ENCODE assay signal across 8 cellular contexts in the genomic region with DNA sequence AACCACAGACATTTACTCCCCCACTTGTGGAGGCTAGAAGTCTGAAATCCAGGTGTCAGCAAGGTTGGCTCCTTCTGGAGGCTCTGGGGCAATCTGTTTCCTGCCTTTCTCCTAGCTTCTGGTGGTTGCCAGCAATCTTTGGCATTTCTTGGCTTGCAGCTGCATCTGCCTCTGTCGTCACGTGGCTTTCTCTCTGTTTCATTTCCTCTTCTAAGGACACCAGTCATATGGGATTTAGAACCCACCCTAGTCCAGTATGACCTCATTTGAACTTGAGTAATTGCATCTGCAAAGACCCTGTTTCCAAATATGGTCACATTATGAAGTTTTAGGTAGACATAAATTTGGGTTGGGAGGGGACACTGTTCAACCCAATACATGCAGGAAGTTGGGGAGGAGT. TPM values are rescaled to one million over a fixed set of nuclear protein-coding genes. Genes with fewer than 3 reads are reported as not detected.
A peak's percentile ranks its signal among the peaks of the same experiment; 100 is the strongest.
DNase-seq lines count a peak whose midpoint lies in the region; ATAC-seq and TF ChIP-seq lines count a peak whose summit lies in the region.

No MANE protein-coding gene starts in this region.

- ATAC-seq in HG03565 (IDR thresholded peaks at IDR 0.05; ENCODE audit: unreplicated experiment) (peak; percentile 38), right lobe of liver (peak in 3 of 4 donors; percentile 37 to 49 (median 45))

- H3K36me3 Mint-ChIP-seq in activated T-helper 1 cell treated with anti-CD3 and anti-CD28 coated beads, Interleukin-12 subunit alpha, Interleukin-12 subunit beta, Interleukin-2, Interleukin-4 antibody, amounts not matched to agents 30 ng/mL and 10 ng/mL and 1 ng/mL, durations not matched to agents 14 hours and 24 hours and 36 hours (ENCODE audit: low read depth): no peaks in the 10 kb centered on the region

- peaks cover 21% of the 10 kb centered on the region for H3K27me3 Mint-ChIP-seq in activated T-helper 1 cell treated with anti-CD3 and anti-CD28 coated beads, Interleukin-12 subunit alpha, Interleukin-12 subunit beta, Interleukin-2, Interleukin-4 antibody, amounts not matched to agents 30 ng/mL and 10 ng/mL and 1 ng/mL, durations not matched to agents 14 hours and 24 hours and 36 hours (ENCODE audit: insufficient read depth)

- no peaks in the 10 kb centered on the region for H3K36me3 ChIP-seq in right lobe of liver

- intact Hi-C loops in right lobe of liver (cut with DNase I): no loop called here
- intact Hi-C loops in activated T-helper 1 cell treated with anti-CD3 and anti-CD28 coated beads, Interleukin-12 subunit alpha, Interleukin-12 subunit beta, Interleukin-2, Interleukin-4 antibody, amounts not matched to agents 30 ng/mL and 10 ng/mL and 1 ng/mL, durations not matched to agents 14 hours and 24 hours and 36 hours (cut with micrococcal nuclease): no loop called here

- DNase-seq in Daoy (ENCODE audit: low read depth): peak; percentile 54
- peak; percentile 45 for DNase-seq in astrocyte of the hippocampus (ENCODE audit: low read depth, low spot score)
- no peak for DNase-seq in right lobe of liver
- no peak for DNase-seq in UCSD-AML1 (lab: John Stamatoyannopoulos, UW; ENCODE audit: unreplicated experiment)
- no peak for DNase-seq in activated T-helper 1 cell treated with anti-CD3 and anti-CD28 coated beads, Interleukin-12 subunit alpha, Interleukin-12 subunit beta, Interleukin-2, Interleukin-4 antibody, amounts not matched to agents 30 ng/mL and 10 ng/mL and 1 ng/mL, durations not matched to agents 14 hours and 24 hours and 36 hours (ENCODE audit: low spot score)
- DNase-seq in stimulated activated CD4-positive, alpha-beta T cell treated with anti-CD3 and anti-CD28 coated beads, Interleukin-4, amount 100 ng/mL, for 1 hour: no peak
- DNase-seq in activated CD4-positive, CD25-positive, alpha-beta regulatory T cell (lab: John Stamatoyannopoulos, UW): no peak

- peak overlapping the region in 1 of 3 donors; percentile 13 for H3K27ac ChIP-seq in right lobe of liver

- H3K9me3 ChIP-seq in right lobe of liver: no peaks in the 10 kb centered on the region

- H3K27ac Mint-ChIP-seq in activated T-helper 1 cell treated with anti-CD3 and anti-CD28 coated beads, Interleukin-12 subunit alpha, Interleukin-12 subunit beta, Interleukin-2, Interleukin-4 antibody, amounts not matched to agents 30 ng/mL and 10 ng/mL and 1 ng/mL, durations not matched to agents 14 hours and 24 hours and 36 hours: no peak overlapping the region

- no peak overlapping the region for H3K4me3 ChIP-seq in right lobe of liver

- H3K9me3 Mint-ChIP-seq in activated T-helper 1 cell treated with anti-CD3 and anti-CD28 coated beads, Interleukin-12 subunit alpha, Interleukin-12 subunit beta, Interleukin-2, Interleukin-4 antibody, amounts not matched to agents 30 ng/mL and 10 ng/mL and 1 ng/mL, durations not matched to agents 14 hours and 24 hours and 36 hours: no peaks in the 10 kb centered on the region

- no peaks in the 10 kb centered on the region for H3K27me3 ChIP-seq in right lobe of liver

- WGBS in right lobe of liver (ENCODE audit: insufficient coverage, low coverage, low lambda C conversion rate, missing lambda C conversion rate): 35% methylated on average over 2 of the region's 2 CpGs

- no peak for TF ChIP-seq POLR2A in right lobe of liver (IDR thresholded peaks at IDR 0.05)

- TF ChIP-seq CTCF in right lobe of liver (IDR thresholded peaks at IDR 0.05): no peak

- H3K4me3 Mint-ChIP-seq in activated T-helper 1 cell treated with anti-CD3 and anti-CD28 coated beads, Interleukin-12 subunit alpha, Interleukin-12 subunit beta, Interleukin-2, Interleukin-4 antibody, amounts not matched to agents 30 ng/mL and 10 ng/mL and 1 ng/mL, durations not matched to agents 14 hours and 24 hours and 36 hours: no peak overlapping the region

- peaks cover 0 to under 1% (median 0%) of the 10 kb centered on the region in 4 donors for H3K4me1 ChIP-seq in right lobe of liver

- H3K4me1 Mint-ChIP-seq in activated T-helper 1 cell treated with anti-CD3 and anti-CD28 coated beads, Interleukin-12 subunit alpha, Interleukin-12 subunit beta, Interleukin-2, Interleukin-4 antibody, amounts not matched to agents 30 ng/mL and 10 ng/mL and 1 ng/mL, durations not matched to agents 14 hours and 24 hours and 36 hours (ENCODE audit: low read depth): peaks cover 6% of the 10 kb centered on the region

RNA-seq across cellular contexts. Expression of a gene that starts 56.2 kb away (rescaled TPM):
- total RNA-seq in Daoy (2014; rRNA removed; shearing (Covaris generic)): 2.2 and 8.5 TPM in 2 replicates
- total RNA-seq in right lobe of liver: 10 to 100 TPM in 1 of 6 experiments, 1 to 10 TPM in 5; 3.1 to 13.2 (median 5.3) TPM
- 0.23 TPM in 1 of 2 replicates, not detected in the other for total RNA-seq in activated T-helper 1 cell treated with anti-CD3 and anti-CD28 coated beads, Interleukin-12 subunit alpha, Interleukin-12 subunit beta, Interleukin-2, Interleukin-4 antibody, amounts not matched to agents 30 ng/mL and 10 ng/mL and 1 ng/mL, durations not matched to agents 14 hours and 24 hours and 36 hours

Comparison
In these comparisons a context has a peak if more than half of its experiments do, and no peak if none do; other contexts are left out.
1. DNase-seq: peak in Daoy (single experiment) and astrocyte of the hippocampus (single experiment); none in right lobe of liver (0 of 3), UCSD-AML1 (single experiment), activated T-helper 1 cell treated with anti-CD3 and anti-CD28 coated beads, Interleukin-12 subunit alpha, Interleukin-12 subunit beta, Interleukin-2, Interleukin-4 antibody, amounts not matched to agents 30 ng/mL and 10 ng/mL and 1 ng/mL, durations not matched to agents 14 hours and 24 hours and 36 hours (single experiment), stimulated activated CD4-positive, alpha-beta T cell treated with anti-CD3 and anti-CD28 coated beads, Interleukin-4, amount 100 ng/mL, for 1 hour (single experiment) and activated CD4-positive, CD25-positive, alpha-beta regulatory T cell (0 of 4).